8 cellular contexts compared by ENCODE assay signal in the genomic region with DNA sequence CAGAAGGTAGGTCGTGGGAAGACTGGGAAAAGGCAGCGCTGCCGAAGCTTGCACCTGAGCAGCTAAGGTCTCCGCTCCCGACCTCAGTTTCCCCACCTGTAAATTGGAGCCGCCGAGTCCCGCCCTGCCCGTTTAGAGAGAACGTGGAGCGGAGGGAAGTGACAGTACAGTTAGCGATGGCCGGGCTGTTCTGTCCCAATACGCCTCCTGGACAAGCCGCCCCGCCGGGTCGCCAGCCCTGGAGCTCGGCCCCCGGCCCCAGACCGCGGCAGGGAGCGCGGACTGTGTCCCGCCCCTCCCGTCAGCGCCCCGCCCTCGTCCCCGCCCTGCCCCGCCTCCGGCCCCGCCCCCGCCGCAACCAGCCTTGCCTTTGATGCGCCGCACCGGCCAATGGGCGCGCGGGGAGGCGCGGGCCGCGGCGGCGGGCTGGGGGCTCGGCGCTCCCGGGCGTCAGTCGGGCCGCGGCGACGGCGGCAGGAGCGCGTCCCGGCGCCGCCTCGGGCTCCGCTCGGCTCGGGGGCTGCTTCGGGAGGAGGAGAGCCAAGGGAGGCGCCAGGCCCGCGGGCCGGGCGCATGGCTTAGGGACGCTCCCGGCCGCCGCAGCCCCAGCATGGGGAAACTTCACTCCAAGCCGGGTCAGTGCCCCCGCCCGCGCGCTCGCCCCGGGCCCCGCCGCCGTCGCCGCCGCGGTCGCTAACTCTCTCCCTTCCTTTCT. TPM values are rescaled to one million over a fixed set of nuclear protein-coding genes. Genes with fewer than 3 reads are reported as not detected.
DNase-seq lines count a peak whose midpoint lies in the region; TF ChIP-seq lines count a peak whose summit lies in the region.

A gene with protein sequence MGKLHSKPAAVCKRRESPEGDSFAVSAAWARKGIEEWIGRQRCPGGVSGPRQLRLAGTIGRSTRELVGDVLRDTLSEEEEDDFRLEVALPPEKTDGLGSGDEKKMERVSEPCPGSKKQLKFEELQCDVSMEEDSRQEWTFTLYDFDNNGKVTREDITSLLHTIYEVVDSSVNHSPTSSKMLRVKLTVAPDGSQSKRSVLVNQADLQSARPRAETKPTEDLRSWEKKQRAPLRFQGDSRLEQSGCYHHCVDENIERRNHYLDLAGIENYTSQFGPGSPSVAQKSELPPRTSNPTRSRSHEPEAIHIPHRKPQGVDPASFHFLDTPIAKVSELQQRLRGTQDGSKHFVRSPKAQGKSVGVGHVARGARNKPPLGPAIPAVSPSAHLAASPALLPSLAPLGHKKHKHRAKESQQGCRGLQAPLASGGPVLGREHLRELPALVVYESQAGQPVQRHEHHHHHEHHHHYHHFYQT (plus strand): TSS at position 453 of the 715 bp plus-strand sequence. CDS start 158 bp downstream, at position 611.

- peak; percentile 62 for TF ChIP-seq POLR2A in NB4 (IDR thresholded peaks at IDR 0.05; ENCODE audit: extremely low read depth, insufficient read length)

- TF ChIP-seq CTCF in HEK293 (tag by site-specific recombination; IDR thresholded peaks at IDR 0.05) (no peak), NB4 (IDR thresholded peaks at IDR 0.05; ENCODE audit: low read depth, low read length) (no peak)

- H3K27ac ChIP-seq in HEK293 (ENCODE audit: extremely low read depth, low read depth, low read length): peak within 1 kb of the TSS; percentile 37; the same call in 1 of the 2 replicates
- H3K27ac ChIP-seq in layer of hippocampus (ENCODE audit: low read depth, low read length): peak within 1 kb of the TSS; percentile 30

- H3K4me1 ChIP-seq in HEK293 (ENCODE audit: control insufficient read depth, insufficient read depth, low read length): no peaks in the 10 kb centered on the region

- CTCF ChIA-PET in HEK293 (lab: Yijun Ruan, JAX): no interaction called here

- peak within 1 kb of the TSS; percentile 82 for H3K4me3 ChIP-seq in GM08714 (ENCODE audit: low read length)
- peak within 1 kb of the TSS; percentile 48 for H3K4me3 ChIP-seq in HEK293 (ENCODE audit: low read depth, low read length)
- peak within 1 kb of the TSS; percentile 66 for H3K4me3 ChIP-seq in NB4 (ENCODE audit: low read depth, low read length)

- DNase-seq in NB4 (ENCODE audit: low read depth): peak; percentile 80
- peak; percentile 35 for DNase-seq in activated CD4-positive, CD25-positive, alpha-beta regulatory T cell treated with anti-CD3 and anti-CD28 coated beads, Interleukin-2, amount 50 U/mL, for 16 hours (ENCODE audit: low read depth, low spot score)
- peak; percentile 69 for DNase-seq in central memory CD4-positive, alpha-beta T cell
- DNase-seq in stimulated activated CD4-positive, alpha-beta T cell treated with anti-CD3 and anti-CD28 coated beads, Interleukin-1b, Interleukin-23, amount 100 ng/mL, for 4 hours (ENCODE audit: low read depth in 2 of 2): peak; percentile 66 to 76
- no peak for DNase-seq in A172 (ENCODE audit: low spot score)

- no peaks in the 10 kb centered on the region for H3K36me3 ChIP-seq in HEK293 (ENCODE audit: control insufficient read depth in 2 of 2, insufficient read depth in 1 of 2, low read length in 2 of 2)

- POLR2A ChIA-PET in HEK293 (lab: Yijun Ruan, JAX): no interaction called here

- H3K27me3 ChIP-seq in layer of hippocampus (ENCODE audit: control insufficient read depth, insufficient read depth, low read length): no peaks in the 10 kb centered on the region

- H3K9me3 ChIP-seq in HEK293 (ENCODE audit: control insufficient read depth, insufficient read depth, low read depth, low read length): no peaks in the 10 kb centered on the region

TF ChIP-seq in HEK293, 187 proteins besides CTCF, POLR2A, EP300 and RAD21:
- TF ChIP-seq KLF9 (tag by site-specific recombination; IDR thresholded peaks at IDR 0.05; ENCODE audit: low read depth) (peak; percentile 47; the same call in 1 of the 2 replicates), SP3 (tag by site-specific recombination; IDR thresholded peaks at IDR 0.05) (peak; percentile 31; the same call in 1 of the 2 replicates), ZBTB1 (tag by site-specific recombination; IDR thresholded peaks at IDR 0.05) (no peak), KLF1 (tag by site-specific recombination; IDR thresholded peaks at IDR 0.05) (peak; percentile 27; the same call in 1 of the 2 replicates), ZNF350 (tag by site-specific recombination; IDR thresholded peaks at IDR 0.05) (no peak), ZNF843 (tag by site-specific recombination; IDR thresholded peaks at IDR 0.05) (no peak), TCF7L2 (IDR thresholded peaks at IDR 0.05; ENCODE audit: borderline replicate concordance, low read depth, low read length) (peak; percentile 85), KLF10 (tag by site-specific recombination; IDR thresholded peaks at IDR 0.05) (peak; percentile 19; the same call in 1 of the 2 replicates)
- TF ChIP-seq, protein P1, sequence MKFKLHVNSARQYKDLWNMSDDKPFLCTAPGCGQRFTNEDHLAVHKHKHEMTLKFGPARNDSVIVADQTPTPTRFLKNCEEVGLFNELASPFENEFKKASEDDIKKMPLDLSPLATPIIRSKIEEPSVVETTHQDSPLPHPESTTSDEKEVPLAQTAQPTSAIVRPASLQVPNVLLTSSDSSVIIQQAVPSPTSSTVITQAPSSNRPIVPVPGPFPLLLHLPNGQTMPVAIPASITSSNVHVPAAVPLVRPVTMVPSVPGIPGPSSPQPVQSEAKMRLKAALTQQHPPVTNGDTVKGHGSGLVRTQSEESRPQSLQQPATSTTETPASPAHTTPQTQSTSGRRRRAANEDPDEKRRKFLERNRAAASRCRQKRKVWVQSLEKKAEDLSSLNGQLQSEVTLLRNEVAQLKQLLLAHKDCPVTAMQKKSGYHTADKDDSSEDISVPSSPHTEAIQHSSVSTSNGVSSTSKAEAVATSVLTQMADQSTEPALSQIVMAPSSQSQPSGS (tag by site-specific recombination; IDR thresholded peaks at IDR 0.05; ENCODE audit: low read depth): no peak

RNA-seq across cellular contexts. Expression of the gene that starts here (rescaled TPM):
- total RNA-seq in A172 (2014; rRNA removed; shearing (Covaris generic)): 0.10 and 0.14 TPM in 2 replicates
